11 cellular contexts compared by ENCODE assay signal in the genomic region with DNA sequence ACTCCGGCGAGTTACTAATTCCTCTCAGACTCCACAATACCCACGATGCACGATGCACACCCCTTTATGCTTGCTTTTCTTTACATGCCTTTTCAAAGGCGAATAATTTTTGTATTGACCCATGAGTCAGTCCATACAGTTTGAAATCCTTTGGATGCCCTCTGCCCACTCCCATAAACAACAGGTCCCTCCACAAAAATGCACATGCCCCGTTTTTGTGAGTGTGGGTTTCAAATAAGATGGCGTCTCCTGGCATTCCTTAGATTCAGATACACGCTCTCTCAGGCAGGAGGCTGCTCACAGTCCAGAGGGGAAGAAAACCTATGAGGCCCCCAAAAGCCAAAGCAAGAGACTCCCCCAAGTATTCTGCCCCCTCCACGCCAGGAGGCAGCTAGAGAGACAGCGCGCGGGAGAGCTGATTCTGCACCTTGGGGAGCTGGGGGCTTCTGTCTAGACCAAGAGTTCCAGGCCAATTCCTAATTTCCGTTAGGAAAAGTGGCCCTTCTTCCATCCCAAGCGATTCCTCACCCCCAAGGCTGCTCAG. TPM values are rescaled to one million over a fixed set of nuclear protein-coding genes. Genes with fewer than 3 reads are reported as not detected.
DNase-seq lines count a peak whose midpoint lies in the region; TF ChIP-seq lines count a peak whose summit lies in the region.
"Had no signal": no experiment of that assay in that cellular context is flagged by ENCODE, and none has a peak within 500 bp of the region (broad histone marks: within the 10 kb centered on the region; RNA-seq: fewer than 3 reads in every experiment).

No MANE protein-coding gene starts in this region.

- H3K4me1 ChIP-seq in Caco-2 (peaks cover 9% of the 10 kb centered on the region; the same call in 1 of the 2 replicates), colonic mucosa (no peaks in the 10 kb centered on the region)

- H3K27ac ChIP-seq in colonic mucosa: peak overlapping the region; percentile 85

- DNase-seq in Caco-2 (no peak), HT-29 (ENCODE audit: low spot score) (peak; percentile 61), colonic mucosa (peak; percentile 32), nephron progenitor cell (no peak), NCI-H526 (lab: John Stamatoyannopoulos, UW) (no peak)
- DNase-seq in effector CD8-positive, alpha-beta T cell (lab: John Stamatoyannopoulos, UW): no peak
- no peak for DNase-seq in stimulated activated CD4-positive, alpha-beta T cell treated with anti-CD3 and anti-CD28 coated beads, Interleukin-12 subunit alpha, Interleukin-12 subunit beta, amount 100 ng/mL, for 4 hours
- DNase-seq: NCI-H1092; stimulated activated CD8-positive, alpha-beta memory T cell treated with anti-CD3 and anti-CD28 coated beads, Interleukin-4, amount 100 ng/mL, for 48 hours had no signal

- H3K27me3 Mint-ChIP-seq in Caco-2 (ENCODE audit: insufficient read depth, unreplicated experiment) (peaks cover 26% of the 10 kb centered on the region), nephron progenitor cell (ENCODE audit: low read depth, poor library complexity) (peaks cover 16% of the 10 kb centered on the region)

- CTCF ChIA-PET in Caco-2 (lab: Charles Lee): interaction anchor here (0.5 kb wide), 1 partner anchor 53 kb away, joined by 3 read pairs; no protein-coding TSS in a partner anchor

- peaks cover 7% of the 10 kb centered on the region for H3K4me1 Mint-ChIP-seq in Caco-2 (ENCODE audit: low read depth, unreplicated experiment)
- peaks cover 74% of the 10 kb centered on the region for H3K4me1 Mint-ChIP-seq in nephron progenitor cell

- H3K27me3 ChIP-seq in Caco-2 (replicated peaks; ENCODE audit: control insufficient read depth, insufficient read depth, low read length) (no peaks in the 10 kb centered on the region), colonic mucosa (peaks cover 7% of the 10 kb centered on the region)

- H3K36me3 ChIP-seq in Caco-2 (ENCODE audit: control insufficient read depth, insufficient read depth, low read length) (no peaks in the 10 kb centered on the region), colonic mucosa (no peaks in the 10 kb centered on the region)

- H3K9me3 ChIP-seq in Caco-2: no peaks in the 10 kb centered on the region
- no peaks in the 10 kb centered on the region for H3K9me3 ChIP-seq in colonic mucosa

- H3K36me3 Mint-ChIP-seq in Caco-2 (ENCODE audit: insufficient read depth, unreplicated experiment) (no peaks in the 10 kb centered on the region), nephron progenitor cell (ENCODE audit: low read depth) (peaks cover 34% of the 10 kb centered on the region)

- POLR2A ChIA-PET in Caco-2 (lab: Charles Lee): no interaction called here

- BruUV-seq in Caco-2 (replicated peaks; lab: Mats Ljungman, UMichigan): no TSS peak

- peak overlapping the region; percentile 86 to 93 for H3K9ac ChIP-seq in colonic mucosa (ENCODE audit: low read depth in 2 of 2, low read length in 2 of 2)

- intact Hi-C loops in Caco-2 (cut with micrococcal nuclease; ENCODE audit: unreplicated experiment) (loop anchor here (2.0 kb wide), 1 partner anchor 19 kb away; a partner anchor contains a TSS), colonic mucosa (cut with DNase I) (no loop called here)

- H3K27ac Mint-ChIP-seq in Caco-2 (ENCODE audit: unreplicated experiment): no peak overlapping the region
- peak overlapping the region; percentile 97 for H3K27ac Mint-ChIP-seq in nephron progenitor cell

- H3K4me3 Mint-ChIP-seq in Caco-2 (ENCODE audit: unreplicated experiment) (peak overlapping the region; percentile 77), nephron progenitor cell (peak overlapping the region; percentile 99)

- H3K9me3 Mint-ChIP-seq in Caco-2 (ENCODE audit: unreplicated experiment): no peaks in the 10 kb centered on the region
- H3K9me3 Mint-ChIP-seq in nephron progenitor cell: no peaks in the 10 kb centered on the region

- no peak for TF ChIP-seq CTCF in Caco-2 (IDR thresholded peaks at IDR 0.05; ENCODE audit: insufficient read depth in 1 of 2, low read depth in 1 of 2, low read length in 1 of 2, severe bottlenecking in 1 of 2, unreplicated experiment in 1 of 2)
- TF ChIP-seq CTCF in colonic mucosa (IDR thresholded peaks at IDR 0.05): no peak
- no peak for TF ChIP-seq CTCF in nephron progenitor cell (IDR thresholded peaks at IDR 0.05)

- peak overlapping the region; percentile 30 for H3K4me3 ChIP-seq in Caco-2 (ENCODE audit: low read depth, low read length)
- peak overlapping the region; percentile 50 for H3K4me3 ChIP-seq in colonic mucosa

RNA-seq across cellular contexts. Expression of a gene that starts 19.6 kb away (rescaled TPM):
- total RNA-seq in Caco-2 (2022) (4.5 and 5.4 TPM in 2 replicates), colonic mucosa (10 to 100 TPM; 37.1 to 73.9 TPM)
- 177 and 188 TPM in 2 replicates for total RNA-seq in HT-29 (2014; rRNA removed; shearing (Covaris generic))

RNA-seq across cellular contexts. Expression of a gene that starts 30.6 kb away (rescaled TPM):
- 0.39 and 1.2 TPM in 2 replicates for total RNA-seq in Caco-2 (2022)
- 51.0 and 52.7 TPM in 2 replicates for total RNA-seq in HT-29 (2014; rRNA removed; shearing (Covaris generic))
- 1 to 10 TPM; 4.2 to 7.4 TPM for total RNA-seq in colonic mucosa
- total RNA-seq: astrocyte had no signal

RNA-seq across cellular contexts. Expression of a gene that starts 34.9 kb away (rescaled TPM):
- total RNA-seq in Caco-2 (2022) (23.7 and 28.2 TPM in 2 replicates), colonic mucosa (10 to 100 TPM; 25.9 to 31.4 TPM)
- total RNA-seq in HT-29 (2014; rRNA removed; shearing (Covaris generic)): 37.3 and 39.7 TPM in 2 replicates
- total RNA-seq: astrocyte had no signal

RNA-seq across cellular contexts. Expression of a gene that starts 40.9 kb away (rescaled TPM):
- total RNA-seq in Caco-2 (2022): 1.8 and 1.9 TPM in 2 replicates
- 160 and 174 TPM in 2 replicates for total RNA-seq in HT-29 (2014; rRNA removed; shearing (Covaris generic))
- 10 to 100 TPM; 30.0 to 71.0 TPM for total RNA-seq in colonic mucosa
- total RNA-seq: astrocyte had no signal

RNA-seq across cellular contexts. Expression of a gene that starts 52.1 kb away (rescaled TPM):
- not detected in 2 replicates for total RNA-seq in Caco-2 (2022)
- 7.5 and 8.2 TPM in 2 replicates for total RNA-seq in HT-29 (2014; rRNA removed; shearing (Covaris generic))
- total RNA-seq in colonic mucosa: 10 to 100 TPM; 11.0 to 22.7 TPM
- total RNA-seq: astrocyte, SK-MEL-5 had no signal

Comparison
In these comparisons a context has a peak if more than half of its experiments do, and no peak if none do; other contexts are left out.
1. DNase-seq: peak in HT-29 (single experiment) and colonic mucosa (single experiment); none in Caco-2 (0 of 2), nephron progenitor cell (single experiment), effector CD8-positive, alpha-beta T cell (single experiment), NCI-H526 (0 of 2) and stimulated activated CD4-positive, alpha-beta T cell treated with anti-CD3 and anti-CD28 coated beads, Interleukin-12 subunit alpha, Interleukin-12 subunit beta, amount 100 ng/mL, for 4 hours (single experiment).